8 cellular contexts compared by ENCODE assay signal in genomic region chr2:231707625-231708049, GRCh38. TPM values are rescaled to one million over a fixed set of nuclear protein-coding genes. Genes with fewer than 3 reads are reported as not detected.
DNase-seq lines count a peak whose midpoint lies in the region; ATAC-seq and TF ChIP-seq lines count a peak whose summit lies in the region.

No MANE protein-coding gene starts in this region.

- DNase-seq in GM12864 (ENCODE audit: low read depth) (no peak), fibroblast of the aortic adventitia (ENCODE audit: low read depth) (peak; percentile 47), psoas muscle (no peak), NCI-H2171 treated with DMSO at 0.1 percent for 48 hours (lab: John Stamatoyannopoulos, UW) (no peak), NCI-H510A treated with DMSO at 0.1 percent for 48 hours (lab: John Stamatoyannopoulos, UW) (no peak), SK-N-DZ (ENCODE audit: low spot score) (no peak)
- DNase-seq in activated T-cell treated with anti-CD3 and anti-CD28 coated beads, Interleukin-2, amount 50 U/mL, for 72 hours, result peak in 1 of 2 donors; percentile 73

- no peaks in the 10 kb centered on the region for H3K9me3 ChIP-seq in psoas muscle

- peaks cover 17% of the 10 kb centered on the region for H3K4me1 ChIP-seq in psoas muscle

- H3K9me3 Mint-ChIP-seq in activated T-cell treated with anti-CD3 and anti-CD28 coated beads, Interleukin-2, amount 50 U/mL, for 72 hours, result no peaks in the 10 kb centered on the region

- H3K27me3 ChIP-seq in psoas muscle (ENCODE audit: insufficient read depth in 3 of 3, low read length in 2 of 3), result no peaks in the 10 kb centered on the region

- intact Hi-C loops in psoas muscle (cut with DNase I), result no loop called here

- no peaks in the 10 kb centered on the region for H3K27me3 Mint-ChIP-seq in activated T-cell treated with anti-CD3 and anti-CD28 coated beads, Interleukin-2, amount 50 U/mL, for 72 hours (ENCODE audit: low read depth)

- peak overlapping the region; percentile 97 for H3K27ac ChIP-seq in psoas muscle

- TF ChIP-seq CTCF in GM12864 (IDR thresholded peaks at IDR 0.05; ENCODE audit: low read depth, low read length, missing control alignments), result no peak
- no peak for TF ChIP-seq CTCF in fibroblast of the aortic adventitia (IDR thresholded peaks at IDR 0.05; ENCODE audit: insufficient read depth, low read length)
- no peak for TF ChIP-seq CTCF in psoas muscle (IDR thresholded peaks at IDR 0.05)

- H3K4me3 ChIP-seq in GM12864 (ENCODE audit: low read depth, low read length) (peak overlapping the region; percentile 82), fibroblast of the aortic adventitia (ENCODE audit: low read depth, low read length) (peak overlapping the region; percentile 62), psoas muscle (peak overlapping the region; percentile 89)

- peaks cover 0 to 16% of the 10 kb centered on the region in 2 donors for H3K36me3 ChIP-seq in psoas muscle (ENCODE audit: insufficient read depth in 1 of 2, low read depth in 1 of 2)

- peaks cover 20 to 28% of the 10 kb centered on the region in 2 donors for H3K36me3 Mint-ChIP-seq in activated T-cell treated with anti-CD3 and anti-CD28 coated beads, Interleukin-2, amount 50 U/mL, for 72 hours (ENCODE audit: insufficient read depth in 2 of 2)

- 2 to 3% (median 2%) methylated on average over 33 to 44 of the region's 44 CpGs for WGBS in psoas muscle, 3 donors

- ATAC-seq in HG03354 (IDR thresholded peaks at IDR 0.05; ENCODE audit: poor library complexity, severe bottlenecking, unreplicated experiment) (peak; percentile 1), psoas muscle (peak in 3 of 4 donors; percentile 0 to 2 (median 1))
- peak in 1 of 2 donors; percentile 5 for ATAC-seq in activated T-cell treated with anti-CD3 and anti-CD28 coated beads, Interleukin-2, amount 50 U/mL, for 72 hours (replicated peaks in 1 of 2)

- peak overlapping the region; percentile 92 to 94 for H3K4me3 Mint-ChIP-seq in activated T-cell treated with anti-CD3 and anti-CD28 coated beads, Interleukin-2, amount 50 U/mL, for 72 hours

- H3K27ac Mint-ChIP-seq in activated T-cell treated with anti-CD3 and anti-CD28 coated beads, Interleukin-2, amount 50 U/mL, for 72 hours, result peak overlapping the region; percentile 100

- H3K4me1 Mint-ChIP-seq in activated T-cell treated with anti-CD3 and anti-CD28 coated beads, Interleukin-2, amount 50 U/mL, for 72 hours (ENCODE audit: low read depth), result peaks cover 36% of the 10 kb centered on the region

RNA-seq across cellular contexts. Expression of gene PTMA, which starts 0.7 kb away (rescaled TPM):
- total RNA-seq in activated T-cell treated with anti-CD3 and anti-CD28 coated beads, Interleukin-2, amount 50 U/mL, for 72 hours, result 1,000 to 10,000 TPM; 1,057 to 1,154 TPM
- total RNA-seq in fibroblast of the aortic adventitia (ENCODE audit: low replicate concordance), result 893 and 2,614 TPM in 2 replicates
- 100 to 1,000 TPM; 124 to 263 (median 168) TPM for total RNA-seq in psoas muscle
- 100 to 1,000 TPM; 210 to 347 (median 274) TPM for polyA plus RNA-seq in psoas muscle
- polyA plus RNA-seq in SK-N-DZ (2014; cell fraction: cytosol; rRNA removed), result 2,656 and 2,739 TPM in 2 replicates
- polyA plus RNA-seq in SK-N-DZ (2014; cell fraction: nucleus; rRNA removed), result 1,394 and 1,766 TPM in 2 replicates
